ENCODE assay signal across 8 cellular contexts in genomic region chr19:796692-797527, GRCh38. TPM values are rescaled to one million over a fixed set of nuclear protein-coding genes. Genes with fewer than 3 reads are reported as not detected.
DNase-seq lines count a peak whose midpoint lies in the region; ATAC-seq and TF ChIP-seq lines count a peak whose summit lies in the region.

Gene PTBP1, plus strand, starts transcription at chr19:797452. Its CDS starts 46 bp downstream, at chr19:797498.

- H3K4me3 ChIP-seq in WERI-Rb-1 (ENCODE audit: low read depth, low read length): peak within 1 kb of the TSS; percentile 63
- peak within 1 kb of the TSS; percentile 82 to 97 (median 92) for H3K4me3 ChIP-seq in mammary epithelial cell (replicated peaks in 1 of 3; ENCODE audit: insufficient read depth in 1 of 3, low read depth in 2 of 3, low read length in 3 of 3)
- peak within 1 kb of the TSS; percentile 94 for H3K4me3 ChIP-seq in iPS-18c (ENCODE audit: insufficient read depth, low read depth, low read length)
- peak within 1 kb of the TSS; percentile 87 to 93 (median 90) for H3K4me3 ChIP-seq in skeletal muscle tissue (ENCODE audit: low read length in 3 of 3)

- dilution Hi-C loops in mammary epithelial cell (cut with HindIII; ENCODE audit: low sequenced_read_pairs): no loop called here

- no peak for TF ChIP-seq CTCF in WERI-Rb-1 (IDR thresholded peaks at IDR 0.05; ENCODE audit: low read depth, low read length)
- no peak for TF ChIP-seq CTCF in mammary epithelial cell (conservative IDR thresholded peaks at IDR 0.05 in 1 of 2, IDR thresholded peaks at IDR 0.05 in 1 of 2; ENCODE audit: extremely low read depth in 1 of 2, insufficient read depth in 1 of 2, low read depth in 1 of 2, low read length in 2 of 2)

- peak; percentile 79 for ATAC-seq in GM18873 (IDR thresholded peaks at IDR 0.05; ENCODE audit: low FRiP score, unreplicated experiment)
- ATAC-seq in HG03139 (IDR thresholded peaks at IDR 0.05; ENCODE audit: unreplicated experiment): peak; percentile 70

- H3K4me1 ChIP-seq in mammary epithelial cell (ENCODE audit: insufficient read depth, low read length): peaks cover 26% of the 10 kb centered on the region
- H3K4me1 ChIP-seq in skeletal muscle tissue (ENCODE audit: control insufficient read depth in 3 of 3, insufficient read depth in 3 of 3, low read length in 3 of 3): peaks cover 49 to 56% (median 54%) of the 10 kb centered on the region in 3 donors

- intact Hi-C loops in mammary epithelial cell (cut with micrococcal nuclease): loop anchor here (1.0 kb wide), 3 partner anchors 18 to 134 kb away; partner anchors contain the start of gene RNF126

- H3K27me3 ChIP-seq in WERI-Rb-1 (ENCODE audit: insufficient read depth, low read depth, severe bottlenecking): no peaks in the 10 kb centered on the region
- H3K27me3 ChIP-seq in mammary epithelial cell (ENCODE audit: insufficient read depth, low read length): no peaks in the 10 kb centered on the region
- H3K27me3 ChIP-seq in skeletal muscle tissue (ENCODE audit: control insufficient read depth in 3 of 3, insufficient read depth in 3 of 3, low read length in 3 of 3): no peaks in the 10 kb centered on the region

- 4% methylated on average over 33 of the region's 83 CpGs for WGBS in mammary epithelial cell (ENCODE audit: low coverage, missing lambda C conversion rate)

- H2AFZ ChIP-seq in mammary epithelial cell (ENCODE audit: low read depth, low read length): peak within 1 kb of the TSS; percentile 85

- CTCF ChIA-PET in mammary epithelial cell (lab: Charles Lee; ENCODE audit: low non-redundant PET): interaction anchor here (0.7 kb wide), 1 partner anchor 96 kb away, joined by 4 read pairs; the partner anchor contains the start of gene MED16

- no peaks in the 10 kb centered on the region for H3K9me3 ChIP-seq in WERI-Rb-1 (ENCODE audit: severe bottlenecking)
- no peaks in the 10 kb centered on the region for H3K9me3 ChIP-seq in mammary epithelial cell (replicated peaks; ENCODE audit: insufficient read depth, low read length)
- no peaks in the 10 kb centered on the region for H3K9me3 ChIP-seq in iPS-18c (ENCODE audit: control insufficient read depth, insufficient read depth, low read length)
- no peaks in the 10 kb centered on the region for H3K9me3 ChIP-seq in skeletal muscle tissue (ENCODE audit: control insufficient read depth in 3 of 3, low read length in 3 of 3)

- peak within 1 kb of the TSS; percentile 85 for H3K9ac ChIP-seq in mammary epithelial cell (ENCODE audit: insufficient read depth, low read length)
- H3K9ac ChIP-seq in skeletal muscle tissue (ENCODE audit: low read depth in 1 of 3, low read length in 3 of 3): peak within 1 kb of the TSS; percentile 88 to 94 (median 91)

- in situ Hi-C loops in ACHN (cut with HindIII; ENCODE audit: low pct_ligation_motif_present, low pct_unique_long_range_greater_than_20kb, low sequenced_read_pairs): no loop called here
- in situ Hi-C loops in mammary epithelial cell (cut with MboI; ENCODE audit: low sequenced_read_pairs in 2 of 2): no loop called here

- peaks cover 25% of the 10 kb centered on the region for H4K20me1 ChIP-seq in mammary epithelial cell (ENCODE audit: insufficient read depth, low read length)

- BruUV-seq in mammary epithelial cell (replicated peaks; lab: Mats Ljungman, UMichigan): no TSS peak

- H3K36me3 ChIP-seq in WERI-Rb-1 (peaks cover 40% of the 10 kb centered on the region), mammary epithelial cell (ENCODE audit: insufficient read depth, low read length) (peaks cover 3% of the 10 kb centered on the region), skeletal muscle tissue (ENCODE audit: control insufficient read depth in 3 of 3, insufficient read depth in 3 of 3, low read length in 3 of 3) (peaks cover 6 to 9% (median 6%) of the 10 kb centered on the region in 3 donors)

- H3K27ac ChIP-seq in WERI-Rb-1: peak within 1 kb of the TSS; percentile 95
- peak within 1 kb of the TSS; percentile 68 for H3K27ac ChIP-seq in mammary epithelial cell (ENCODE audit: insufficient read depth, low read depth, low read length)
- peak within 1 kb of the TSS; percentile 78 for H3K27ac ChIP-seq in skeletal muscle tissue (ENCODE audit: low read depth, low read length)

- peaks cover 46% of the 10 kb centered on the region for H3K79me2 ChIP-seq in mammary epithelial cell (ENCODE audit: insufficient read depth, low read length)

- DNase-seq in ACHN (peak; percentile 99), NCI-H2227 (lab: John Stamatoyannopoulos, UW; ENCODE audit: unreplicated experiment) (peak; percentile 99), WERI-Rb-1 (peak; percentile 100), mammary epithelial cell (peak; percentile 100)

- peak within 1 kb of the TSS; percentile 87 for H3K4me2 ChIP-seq in mammary epithelial cell (ENCODE audit: insufficient read depth, low read depth, low read length)

RNA-seq across cellular contexts. Expression of gene PTBP1, which starts in this region (rescaled TPM):
- total RNA-seq in mammary epithelial cell (100 to 1,000 TPM in 1 of 2 donors, 10 to 100 TPM in 1; 88.9 to 383 TPM), skeletal muscle tissue (50.1 TPM)
- 214 TPM for polyA plus RNA-seq in mammary epithelial cell
- polyA minus RNA-seq in mammary epithelial cell: 178 TPM

Comparison
In these comparisons a context has a peak if more than half of its experiments do, and no peak if none do; other contexts are left out.
1. Peak in every context shown above with its lines: DNase-seq, ATAC-seq, H3K4me3 ChIP-seq and H3K27ac ChIP-seq.